Comparison of ENCODE assay signal across 1 cellular context in genomic region chr22:17205432-17205831, GRCh38.
TF ChIP-seq lines count a peak whose summit lies in the region.

No MANE protein-coding gene starts in this region.

TF ChIP-seq in GM23338, 12 proteins besides CTCF, POLR2A, EP300 and RAD21 (continued from another document):
- TF ChIP-seq, protein P1, sequence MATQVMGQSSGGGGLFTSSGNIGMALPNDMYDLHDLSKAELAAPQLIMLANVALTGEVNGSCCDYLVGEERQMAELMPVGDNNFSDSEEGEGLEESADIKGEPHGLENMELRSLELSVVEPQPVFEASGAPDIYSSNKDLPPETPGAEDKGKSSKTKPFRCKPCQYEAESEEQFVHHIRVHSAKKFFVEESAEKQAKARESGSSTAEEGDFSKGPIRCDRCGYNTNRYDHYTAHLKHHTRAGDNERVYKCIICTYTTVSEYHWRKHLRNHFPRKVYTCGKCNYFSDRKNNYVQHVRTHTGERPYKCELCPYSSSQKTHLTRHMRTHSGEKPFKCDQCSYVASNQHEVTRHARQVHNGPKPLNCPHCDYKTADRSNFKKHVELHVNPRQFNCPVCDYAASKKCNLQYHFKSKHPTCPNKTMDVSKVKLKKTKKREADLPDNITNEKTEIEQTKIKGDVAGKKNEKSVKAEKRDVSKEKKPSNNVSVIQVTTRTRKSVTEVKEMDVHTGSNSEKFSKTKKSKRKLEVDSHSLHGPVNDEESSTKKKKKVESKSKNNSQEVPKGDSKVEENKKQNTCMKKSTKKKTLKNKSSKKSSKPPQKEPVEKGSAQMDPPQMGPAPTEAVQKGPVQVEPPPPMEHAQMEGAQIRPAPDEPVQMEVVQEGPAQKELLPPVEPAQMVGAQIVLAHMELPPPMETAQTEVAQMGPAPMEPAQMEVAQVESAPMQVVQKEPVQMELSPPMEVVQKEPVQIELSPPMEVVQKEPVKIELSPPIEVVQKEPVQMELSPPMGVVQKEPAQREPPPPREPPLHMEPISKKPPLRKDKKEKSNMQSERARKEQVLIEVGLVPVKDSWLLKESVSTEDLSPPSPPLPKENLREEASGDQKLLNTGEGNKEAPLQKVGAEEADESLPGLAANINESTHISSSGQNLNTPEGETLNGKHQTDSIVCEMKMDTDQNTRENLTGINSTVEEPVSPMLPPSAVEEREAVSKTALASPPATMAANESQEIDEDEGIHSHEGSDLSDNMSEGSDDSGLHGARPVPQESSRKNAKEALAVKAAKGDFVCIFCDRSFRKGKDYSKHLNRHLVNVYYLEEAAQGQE (IDR thresholded peaks at IDR 0.05; ENCODE audit: unreplicated experiment): no peak
- no peak for TF ChIP-seq STAT1 (IDR thresholded peaks at IDR 0.05; ENCODE audit: unreplicated experiment)
- TF ChIP-seq, protein P2, sequence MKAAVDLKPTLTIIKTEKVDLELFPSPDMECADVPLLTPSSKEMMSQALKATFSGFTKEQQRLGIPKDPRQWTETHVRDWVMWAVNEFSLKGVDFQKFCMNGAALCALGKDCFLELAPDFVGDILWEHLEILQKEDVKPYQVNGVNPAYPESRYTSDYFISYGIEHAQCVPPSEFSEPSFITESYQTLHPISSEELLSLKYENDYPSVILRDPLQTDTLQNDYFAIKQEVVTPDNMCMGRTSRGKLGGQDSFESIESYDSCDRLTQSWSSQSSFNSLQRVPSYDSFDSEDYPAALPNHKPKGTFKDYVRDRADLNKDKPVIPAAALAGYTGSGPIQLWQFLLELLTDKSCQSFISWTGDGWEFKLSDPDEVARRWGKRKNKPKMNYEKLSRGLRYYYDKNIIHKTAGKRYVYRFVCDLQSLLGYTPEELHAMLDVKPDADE (IDR thresholded peaks at IDR 0.05): no peak
- no peak for TF ChIP-seq CREB1 (CRISPR knock-in tag; IDR thresholded peaks at IDR 0.05; ENCODE audit: low read depth)
- no peak for TF ChIP-seq JUNB (IDR thresholded peaks at IDR 0.05; ENCODE audit: unreplicated experiment)
TF ChIP-seq in GM23338: peak in this region for 0.
